In genomic region chr5:62206150-62206829, GRCh38 we compare ENCODE assay signal across 13 cellular contexts.
DNase-seq lines count a peak whose midpoint lies in the region; ATAC-seq, FAIRE-seq and TF ChIP-seq lines count a peak whose summit lies in the region.
"Had no signal": no experiment of that assay in that cellular context is flagged by ENCODE, and none has a peak within 500 bp of the region (broad histone marks: within the 10 kb centered on the region; RNA-seq: fewer than 3 reads in every experiment).

No MANE protein-coding gene starts in this region.

- TF ChIP-seq CTCF in hepatocyte (IDR thresholded peaks at IDR 0.05; ENCODE audit: poor library complexity): peak; percentile 5
- TF ChIP-seq CTCF in lower leg skin (IDR thresholded peaks at IDR 0.05): no peak

- in situ Hi-C loops in SK-MEL-5 (cut with HindIII; ENCODE audit: low pct_unique_long_range_greater_than_20kb, low sequenced_read_pairs): no loop called here

- WGBS in hepatocyte (ENCODE audit: low lambda C conversion rate, missing lambda C conversion rate): 55% methylated on average over 9 of the region's 9 CpGs
- 54 to 71% methylated on average over 9 of the region's 9 CpGs for WGBS in lower leg skin, 2 donors

- no peaks in the 10 kb centered on the region for H3K9me3 ChIP-seq in hepatocyte (ENCODE audit: low read depth)
- H3K9me3 ChIP-seq: heart right ventricle, tibial nerve had no signal

- H3K4me1 ChIP-seq in hepatocyte (ENCODE audit: insufficient read depth): no peaks in the 10 kb centered on the region
- H3K4me1 ChIP-seq: heart right ventricle, tibial nerve had no signal

- TF ChIP-seq POLR2A in H54 (IDR thresholded peaks at IDR 0.05; ENCODE audit: low read depth, low read length) (no peak), lower leg skin (IDR thresholded peaks at IDR 0.05) (no peak)

- ATAC-seq in activated CD8-positive, alpha-beta memory T cell treated with anti-CD3 and anti-CD28 coated beads, Interleukin-2, amount 10 ng/mL, durations not matched to agents 7 days and 5 days: no peak
- ATAC-seq in activated naive CD4-positive, alpha-beta T cell treated with anti-CD3 and anti-CD28 coated beads, Interleukin-2, amount 50 U/mL, for 72 hours: no peak

- H3K4me3 Mint-ChIP-seq in activated CD8-positive, alpha-beta memory T cell treated with anti-CD3 and anti-CD28 coated beads, Interleukin-2, amount 10 ng/mL, durations not matched to agents 7 days and 5 days: no peak overlapping the region

- no peaks in the 10 kb centered on the region for H3K27me3 ChIP-seq in hepatocyte
- H3K27me3 ChIP-seq: tibial nerve had no signal

- intact Hi-C loops in lower leg skin (cut with DNase I; ENCODE audit: low total_unique reads): no loop called here

- H3K79me2 ChIP-seq in hepatocyte: no peaks in the 10 kb centered on the region

- FAIRE-seq in H54 (lab: Jason Lieb, UNC): no peak

- no peaks in the 10 kb centered on the region for H3K36me3 ChIP-seq in hepatocyte (replicated peaks; ENCODE audit: insufficient read depth, low read depth)
- H3K36me3 ChIP-seq: heart right ventricle, tibial nerve had no signal

- no peak overlapping the region for H2AFZ ChIP-seq in hepatocyte

- peaks cover 7% of the 10 kb centered on the region for H3K4me1 Mint-ChIP-seq in activated CD8-positive, alpha-beta memory T cell treated with anti-CD3 and anti-CD28 coated beads, Interleukin-2, amount 10 ng/mL, durations not matched to agents 7 days and 5 days

- no peaks in the 10 kb centered on the region for H4K20me1 ChIP-seq in hepatocyte (ENCODE audit: insufficient read depth, poor library complexity, severe bottlenecking)

- CTCF ChIA-PET in activated CD8-positive, alpha-beta memory T cell treated with anti-CD3 and anti-CD28 coated beads, Interleukin-2, amount 10 ng/mL, durations not matched to agents 7 days and 5 days (lab: Charles Lee): no interaction called here

- no peaks in the 10 kb centered on the region for H3K9me2 ChIP-seq in hepatocyte (replicated peaks; ENCODE audit: insufficient read depth)

- no peak overlapping the region for H3K4me3 ChIP-seq in hepatocyte
- H3K4me3 ChIP-seq in lower leg skin (ENCODE audit: low read depth, poor library complexity, severe bottlenecking): no peak overlapping the region
- H3K4me3 ChIP-seq: heart right ventricle, tibial nerve had no signal

- no peak overlapping the region for H3K27ac Mint-ChIP-seq in activated CD8-positive, alpha-beta memory T cell treated with anti-CD3 and anti-CD28 coated beads, Interleukin-2, amount 10 ng/mL, durations not matched to agents 7 days and 5 days
- no peak overlapping the region for H3K27ac Mint-ChIP-seq in activated naive CD4-positive, alpha-beta T cell treated with anti-CD3 and anti-CD28 coated beads, Interleukin-2, amount 50 U/mL, for 72 hours

- H3K9me3 Mint-ChIP-seq in activated CD8-positive, alpha-beta memory T cell treated with anti-CD3 and anti-CD28 coated beads, Interleukin-2, amount 10 ng/mL, durations not matched to agents 7 days and 5 days (ENCODE audit: low read depth): no peaks in the 10 kb centered on the region
- no peaks in the 10 kb centered on the region for H3K9me3 Mint-ChIP-seq in activated naive CD4-positive, alpha-beta T cell treated with anti-CD3 and anti-CD28 coated beads, Interleukin-2, amount 50 U/mL, for 72 hours

- DNase-seq in Ammon's horn (ENCODE audit: low spot score) (peak; percentile 42), H54 (ENCODE audit: insufficient read length, low spot score) (peak; percentile 9), SK-MEL-5 (ENCODE audit: low read depth, low spot score) (peak; percentile 59), hepatocyte (ENCODE audit: low spot score) (peak; percentile 26), lower leg skin (ENCODE audit: low spot score in 2 of 2) (no peak), NAMALWA (ENCODE audit: low spot score) (no peak)
- no peak for DNase-seq in activated CD8-positive, alpha-beta memory T cell treated with anti-CD3 and anti-CD28 coated beads, Interleukin-2, amount 10 ng/mL, durations not matched to agents 7 days and 5 days
- DNase-seq in activated naive CD4-positive, alpha-beta T cell treated with anti-CD3 and anti-CD28 coated beads, Interleukin-2, amount 50 U/mL, for 72 hours (ENCODE audit: low spot score in 2 of 2): no peak
- DNase-seq: activated CD8-positive, alpha-beta memory T cell treated with anti-CD3 and anti-CD28 coated beads, Interleukin-2, amount 50 U/mL, for 4 hours; heart right ventricle; NCI-H1436 treated with DMSO at 0.1 percent for 48 hours; stimulated activated CD4-positive, alpha-beta T cell treated with anti-CD3 and anti-CD28 coated beads, Interleukin-4, amount 100 ng/mL, for 4 hours had no signal

- H3K27ac ChIP-seq in hepatocyte: no peak overlapping the region
- H3K27ac ChIP-seq: heart right ventricle, tibial nerve had no signal

- peaks cover 36% of the 10 kb centered on the region for H3K27me3 Mint-ChIP-seq in activated CD8-positive, alpha-beta memory T cell treated with anti-CD3 and anti-CD28 coated beads, Interleukin-2, amount 10 ng/mL, durations not matched to agents 7 days and 5 days

- no peak overlapping the region for H3K4me2 ChIP-seq in hepatocyte

- H3K36me3 Mint-ChIP-seq in activated CD8-positive, alpha-beta memory T cell treated with anti-CD3 and anti-CD28 coated beads, Interleukin-2, amount 10 ng/mL, durations not matched to agents 7 days and 5 days: no peaks in the 10 kb centered on the region
- H3K36me3 Mint-ChIP-seq in activated naive CD4-positive, alpha-beta T cell treated with anti-CD3 and anti-CD28 coated beads, Interleukin-2, amount 50 U/mL, for 72 hours: no peaks in the 10 kb centered on the region

Comparison
In these comparisons a context has a peak if more than half of its experiments do, and no peak if none do; other contexts are left out.
1. DNase-seq: peak in Ammon's horn (single experiment), H54 (single experiment), SK-MEL-5 (single experiment) and hepatocyte (single experiment); none in lower leg skin (0 of 2), activated CD8-positive, alpha-beta memory T cell treated with anti-CD3 and anti-CD28 coated beads, Interleukin-2, amount 10 ng/mL, durations not matched to agents 7 days and 5 days (single experiment), NAMALWA (single experiment) and activated naive CD4-positive, alpha-beta T cell treated with anti-CD3 and anti-CD28 coated beads, Interleukin-2, amount 50 U/mL, for 72 hours (0 of 2).